ENCODE assay signal across 8 cellular contexts in genomic region chr20:49747707-49748524, GRCh38. TPM values are rescaled to one million over a fixed set of nuclear protein-coding genes. Genes with fewer than 3 reads are reported as not detected.
DNase-seq lines count a peak whose midpoint lies in the region; ATAC-seq and TF ChIP-seq lines count a peak whose summit lies in the region.
"Had no signal": no experiment of that assay in that cellular context is flagged by ENCODE, and none has a peak within 500 bp of the region (broad histone marks: within the 10 kb centered on the region; RNA-seq: fewer than 3 reads in every experiment).

No MANE protein-coding gene starts in this region.

- no peak for TF ChIP-seq CTCF in mucosa of descending colon (IDR thresholded peaks at IDR 0.05)
- TF ChIP-seq CTCF in uterus (IDR thresholded peaks at IDR 0.05), result peak in 1 of 4 experiments; percentile 5

- H3K9me3 ChIP-seq in mucosa of descending colon (no peaks in the 10 kb centered on the region), uterus (no peaks in the 10 kb centered on the region)

- TF ChIP-seq POLR2A in erythroblast (IDR thresholded peaks at IDR 0.05; ENCODE audit: low read length), result no peak
- no peak for TF ChIP-seq POLR2A in uterus (IDR thresholded peaks at IDR 0.05)

- no peaks in the 10 kb centered on the region for H3K36me3 ChIP-seq in mucosa of descending colon (ENCODE audit: low read depth)
- no peaks in the 10 kb centered on the region for H3K36me3 ChIP-seq in uterus

- H3K27ac ChIP-seq in uterus, result peak overlapping the region; percentile 67 to 76

- intact Hi-C loops in mucosa of descending colon (cut with DNase I, micrococcal nuclease) (no loop called here), uterus (cut with DNase I; ENCODE audit: low total_unique reads) (no loop called here)

- ATAC-seq in mucosa of descending colon (peak; percentile 56), HG02885 (IDR thresholded peaks at IDR 0.05; ENCODE audit: poor library complexity, unreplicated experiment) (no peak), GM21526 (IDR thresholded peaks at IDR 0.05; ENCODE audit: low FRiP score, unreplicated experiment) (no peak)

- H3K4me1 ChIP-seq in mucosa of descending colon (ENCODE audit: low read depth) (no peaks in the 10 kb centered on the region), uterus (peaks cover 0 to 7% of the 10 kb centered on the region in 2 donors)

- H3K4me3 ChIP-seq in mucosa of descending colon (no peak overlapping the region), uterus (no peak overlapping the region)

- H3K27me3 ChIP-seq in uterus, result no peaks in the 10 kb centered on the region

- DNase-seq in OCI-M1 (lab: John Stamatoyannopoulos, UW) (peak; percentile 24), erythroblast (lab: John Stamatoyannopoulos, UW) (peak; percentile 79 to 86), mucosa of descending colon (peak; percentile 62 to 71 (median 63)), uterus (peak; percentile 87 to 89), DMS79 (lab: John Stamatoyannopoulos, UW) (no peak)
- DNase-seq: NCI-H187 treated with DMSO at 0.1 percent for 48 hours had no signal

RNA-seq across cellular contexts. Expression of gene B4GALT5, which starts 34.2 kb away (rescaled TPM):
- total RNA-seq in mucosa of descending colon (10 to 100 TPM; 52.4 to 65.1 (median 60.2) TPM), uterus (10 to 100 TPM; 13.5 to 59.0 (median 25.0) TPM)
